In the genomic region with DNA sequence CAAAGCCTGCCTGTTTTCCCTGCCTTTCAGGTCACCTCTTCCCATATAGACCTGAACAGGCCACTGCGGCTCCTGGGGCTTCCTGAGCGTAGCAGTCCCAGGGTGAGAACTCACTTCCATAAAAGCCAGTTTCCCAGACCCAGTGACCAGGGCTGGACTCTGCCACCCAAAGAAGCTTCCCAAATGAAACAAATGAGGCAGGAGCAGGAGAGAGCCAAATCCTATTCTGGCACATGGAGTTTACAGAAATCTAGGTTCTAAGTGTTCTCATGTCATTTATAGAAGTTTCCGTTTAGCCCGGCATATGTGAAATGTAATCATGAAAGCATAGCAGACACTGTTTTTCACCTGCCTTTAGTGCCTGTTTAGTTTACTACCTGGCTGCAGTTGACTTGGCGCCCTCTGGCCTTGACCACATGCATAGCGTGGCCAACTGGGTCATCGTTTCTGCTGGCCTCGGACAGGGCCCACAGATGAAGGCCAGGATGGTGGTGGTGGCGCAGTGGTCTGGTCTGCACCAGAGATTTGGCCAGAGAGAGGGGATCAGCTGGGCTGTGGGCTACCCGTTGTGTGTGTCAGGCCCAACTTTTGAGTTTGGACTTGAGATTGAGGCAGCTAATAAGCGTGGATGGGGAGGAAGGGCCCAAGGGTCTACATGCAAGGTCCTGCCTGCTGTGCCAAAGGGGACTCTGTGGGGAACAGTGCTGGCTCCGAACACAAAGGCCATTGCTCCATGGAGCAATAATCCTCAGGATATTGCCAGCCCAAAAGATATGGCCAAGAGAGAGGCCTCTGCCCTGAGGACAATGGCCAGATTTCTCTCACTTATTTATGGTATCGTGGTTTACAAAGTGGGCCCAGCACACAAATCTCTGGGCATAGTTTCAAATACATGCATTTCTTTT, we compare ENCODE assay signal across 17 cellular contexts. TPM values are rescaled to one million over a fixed set of nuclear protein-coding genes. Genes with fewer than 3 reads are reported as not detected.
DNase-seq lines count a peak whose midpoint lies in the region; ATAC-seq and TF ChIP-seq lines count a peak whose summit lies in the region.
"Had no signal": no experiment of that assay in that cellular context is flagged by ENCODE, and none has a peak within 500 bp of the region (broad histone marks: within the 10 kb centered on the region; RNA-seq: fewer than 3 reads in every experiment).

No MANE protein-coding gene starts in this region.

- H3K9me3 ChIP-seq in breast epithelium, result no peaks in the 10 kb centered on the region
- no peaks in the 10 kb centered on the region for H3K9me3 ChIP-seq in lung (ENCODE audit: control insufficient read depth in 2 of 2, insufficient read depth in 1 of 2, low read length in 1 of 2)
- H3K9me3 ChIP-seq in upper lobe of right lung, result no peaks in the 10 kb centered on the region
- H3K9me3 ChIP-seq: A549, mucosa of descending colon had no signal

- ATAC-seq in lung (ENCODE audit: insufficient read depth, low FRiP score) (no peak), upper lobe of right lung (no peak)
- ATAC-seq: A549, mucosa of descending colon had no signal

- intact Hi-C loops in breast epithelium (cut with DNase I; ENCODE audit: low total_unique reads) (no loop called here), MCF 10A (cut with micrococcal nuclease) (no loop called here), upper lobe of right lung (cut with DNase I) (no loop called here)
- intact Hi-C loops in activated CD4-positive, alpha-beta T cell treated with anti-CD3 and anti-CD28 coated beads, Interleukin-2, amount 10 ng/mL, durations not matched to agents 24 days and 14 days (cut with micrococcal nuclease), result no loop called here

- H3K27ac ChIP-seq in breast epithelium (peak overlapping the region; percentile 95 to 97), caudate nucleus (ENCODE audit: low read depth, low read length) (peak overlapping the region; percentile 78), lung (ENCODE audit: low read depth in 1 of 2, low read length in 1 of 2) (peak overlapping the region; percentile 24 to 87), upper lobe of right lung (peak overlapping the region; percentile 78)

- H3K9me3 Mint-ChIP-seq in MCF 10A (ENCODE audit: unreplicated experiment), result no peaks in the 10 kb centered on the region
- H3K9me3 Mint-ChIP-seq in activated CD4-positive, alpha-beta T cell treated with anti-CD3 and anti-CD28 coated beads, Interleukin-2, amount 10 ng/mL, durations not matched to agents 24 days and 14 days, result no peaks in the 10 kb centered on the region
- H3K9me3 Mint-ChIP-seq: type B pancreatic cell had no signal

- no peak for TF ChIP-seq POLR2A in breast epithelium (IDR thresholded peaks at IDR 0.05)

- H3K4me3 Mint-ChIP-seq in MCF 10A (ENCODE audit: unreplicated experiment), result no peak overlapping the region
- H3K4me3 Mint-ChIP-seq in activated CD4-positive, alpha-beta T cell treated with anti-CD3 and anti-CD28 coated beads, Interleukin-2, amount 10 ng/mL, durations not matched to agents 24 days and 14 days, result no peak overlapping the region
- H3K4me3 Mint-ChIP-seq: IgD-negative memory B cell, type B pancreatic cell had no signal

- CTCF ChIA-PET in MCF 10A (lab: Yijun Ruan, JAX), result interaction anchor here (1.0 to 5.2 kb wide), 3 partner anchors 18 to 43 kb away, joined by 3 to 40 read pairs (median 4); a partner anchor contains a TSS

- no peak for DNase-seq in breast epithelium (ENCODE audit: low spot score in 2 of 2)
- DNase-seq in MCF 10A (ENCODE audit: unreplicated experiment), result no peak
- DNase-seq in caudate nucleus (lab: John Stamatoyannopoulos, UW), result peak in 1 of 61 donors; percentile 35
- DNase-seq in lung (ENCODE audit: low spot score), result no peak
- no peak for DNase-seq in upper lobe of right lung
- DNase-seq in OCI-M2 (lab: John Stamatoyannopoulos, UW; ENCODE audit: unreplicated experiment), result no peak
- DNase-seq in GM19240 (ENCODE audit: insufficient read length, low spot score), result no peak
- no peak for DNase-seq in activated CD4-positive, alpha-beta T cell treated with anti-CD3 and anti-CD28 coated beads, Interleukin-2, amount 10 ng/mL, durations not matched to agents 24 days and 14 days
- DNase-seq: activated CD4-positive, CD25-positive, alpha-beta regulatory T cell; DMS153; mucosa of descending colon; NCI-H187; NCI-H69; retina had no signal

- H3K27me3 ChIP-seq in breast epithelium (no peaks in the 10 kb centered on the region), lung (ENCODE audit: control insufficient read depth, insufficient read depth) (no peaks in the 10 kb centered on the region), upper lobe of right lung (no peaks in the 10 kb centered on the region)

- H3K36me3 Mint-ChIP-seq in MCF 10A (ENCODE audit: insufficient read depth, unreplicated experiment), result peaks cover 5% of the 10 kb centered on the region
- no peaks in the 10 kb centered on the region for H3K36me3 Mint-ChIP-seq in activated CD4-positive, alpha-beta T cell treated with anti-CD3 and anti-CD28 coated beads, Interleukin-2, amount 10 ng/mL, durations not matched to agents 24 days and 14 days (ENCODE audit: low read depth)
- H3K36me3 Mint-ChIP-seq: IgD-negative memory B cell, type B pancreatic cell had no signal

- WGBS in lung, 2 donors, result 85 to 90% methylated on average over 13 of the region's 13 CpGs

- H3K4me3 ChIP-seq in breast epithelium (no peak overlapping the region), lung (no peak overlapping the region), upper lobe of right lung (no peak overlapping the region)
- H3K4me3 ChIP-seq: A549, mucosa of descending colon had no signal

- H3K27me3 Mint-ChIP-seq in MCF 10A (ENCODE audit: insufficient read depth, unreplicated experiment), result no peaks in the 10 kb centered on the region
- H3K27me3 Mint-ChIP-seq in activated CD4-positive, alpha-beta T cell treated with anti-CD3 and anti-CD28 coated beads, Interleukin-2, amount 10 ng/mL, durations not matched to agents 24 days and 14 days, result no peaks in the 10 kb centered on the region

- H3K4me1 ChIP-seq in breast epithelium, result peaks cover 16 to 71% of the 10 kb centered on the region in 2 donors
- peaks cover 32 to 50% of the 10 kb centered on the region in 2 donors for H3K4me1 ChIP-seq in lung (ENCODE audit: control insufficient read depth in 2 of 2, insufficient read depth in 2 of 2, low read length in 2 of 2)
- H3K4me1 ChIP-seq in upper lobe of right lung, result peaks cover 90% of the 10 kb centered on the region

- H3K27ac Mint-ChIP-seq in MCF 10A (ENCODE audit: low read depth, unreplicated experiment), result no peak overlapping the region
- H3K27ac Mint-ChIP-seq in activated CD4-positive, alpha-beta T cell treated with anti-CD3 and anti-CD28 coated beads, Interleukin-2, amount 10 ng/mL, durations not matched to agents 24 days and 14 days, result no peak overlapping the region
- H3K27ac Mint-ChIP-seq: type B pancreatic cell had no signal

- no peaks in the 10 kb centered on the region for H3K36me3 ChIP-seq in breast epithelium
- H3K36me3 ChIP-seq in lung (ENCODE audit: control insufficient read depth in 2 of 2, insufficient read depth in 2 of 2, low read length in 2 of 2), result no peaks in the 10 kb centered on the region
- H3K36me3 ChIP-seq in upper lobe of right lung, result no peaks in the 10 kb centered on the region

- TF ChIP-seq CTCF in breast epithelium (IDR thresholded peaks at IDR 0.05), result no peak
- no peak for TF ChIP-seq CTCF in MCF 10A (IDR thresholded peaks at IDR 0.05; ENCODE audit: unreplicated experiment)
- TF ChIP-seq CTCF in lung (IDR thresholded peaks at IDR 0.05; ENCODE audit: control extremely low read depth, extremely low read depth), result no peak
- no peak for TF ChIP-seq CTCF in upper lobe of right lung (IDR thresholded peaks at IDR 0.05)

- POLR2A ChIA-PET in MCF 10A (lab: Yijun Ruan, JAX), result no interaction called here

- peaks cover 29% of the 10 kb centered on the region for H3K4me1 Mint-ChIP-seq in MCF 10A (ENCODE audit: insufficient read depth, unreplicated experiment)
- peaks cover 7% of the 10 kb centered on the region for H3K4me1 Mint-ChIP-seq in activated CD4-positive, alpha-beta T cell treated with anti-CD3 and anti-CD28 coated beads, Interleukin-2, amount 10 ng/mL, durations not matched to agents 24 days and 14 days

- BruUV-seq in MCF 10A (replicated peaks; lab: Mats Ljungman, UMichigan), result no TSS peak

RNA-seq across cellular contexts. Expression of a gene that starts 43.3 kb away (rescaled TPM):
- 10 to 100 TPM; 43.6 to 53.9 (median 52.8) TPM for total RNA-seq in breast epithelium
- 26.9 and 27.2 TPM in 2 replicates for total RNA-seq in MCF 10A (2022)
- total RNA-seq in lung, result 100 to 1,000 TPM; 129 to 190 TPM
- 10 to 100 TPM; 26.0 to 50.5 TPM for polyA plus RNA-seq in lung
- total RNA-seq in upper lobe of right lung, result 168 TPM
- 8.3 and 10.4 TPM in 2 replicates for total RNA-seq in activated CD4-positive, alpha-beta T cell treated with anti-CD3 and anti-CD28 coated beads, Interleukin-2, amount 10 ng/mL, durations not matched to agents 24 days and 14 days
